ENCODE assay signal across 8 cellular contexts in the genomic region with DNA sequence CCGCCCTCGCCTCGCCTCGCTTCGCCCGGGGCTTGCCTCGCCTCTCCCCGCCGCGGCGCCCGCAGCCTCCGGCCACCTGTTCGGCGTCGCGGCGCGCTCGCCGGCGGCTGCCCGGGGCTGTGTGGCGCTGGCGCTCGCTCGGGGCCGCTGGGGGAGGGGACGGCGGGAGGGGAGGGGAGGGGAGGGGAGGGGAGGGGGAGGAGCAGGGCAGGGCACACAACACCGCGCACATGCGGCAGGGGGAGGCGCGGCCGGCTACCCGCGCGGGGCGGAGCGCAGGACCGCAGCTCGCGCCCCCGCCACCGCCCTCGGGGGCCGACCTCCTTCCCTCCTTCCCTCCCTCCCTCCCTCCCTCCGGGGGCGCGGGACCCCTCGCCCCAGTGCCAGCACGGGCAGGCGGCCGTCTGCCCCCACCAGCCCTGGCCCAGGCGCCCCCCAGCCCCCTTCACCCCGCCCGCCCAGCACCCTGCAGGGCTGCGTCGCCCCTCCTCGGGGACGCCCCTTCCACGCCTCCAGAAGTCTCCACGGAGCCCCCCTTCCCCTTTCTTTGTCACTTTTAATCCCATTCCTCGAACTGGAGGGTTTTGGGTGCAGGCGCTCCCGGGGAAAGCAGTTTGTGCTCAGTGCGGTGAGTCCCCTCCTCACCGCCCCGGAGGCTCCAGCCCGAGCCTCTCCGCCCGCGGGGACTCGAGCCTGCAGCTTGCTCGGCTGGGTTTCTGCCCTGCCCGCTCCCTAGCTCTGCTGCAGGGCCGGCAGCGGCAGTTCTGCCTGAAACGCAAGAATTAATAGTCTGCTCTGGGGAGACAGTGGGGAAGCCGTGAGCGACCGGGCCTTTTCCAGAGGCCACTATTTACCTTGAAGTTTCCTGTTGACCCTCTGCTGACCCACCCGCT. TPM values are rescaled to one million over a fixed set of nuclear protein-coding genes. Genes with fewer than 3 reads are reported as not detected.
DNase-seq lines count a peak whose midpoint lies in the region; ATAC-seq, FAIRE-seq and TF ChIP-seq lines count a peak whose summit lies in the region.

TSS of gene PARD3 (minus strand) at position 123 of the 893 bp plus-strand sequence. CDS start 301 bp downstream, outside the sequence.

- WGBS in small intestine, 3 donors, result 0 to 1% (median 1%) methylated on average over 27 to 84 of the region's 84 CpGs

- H3K4me3 ChIP-seq in bronchial epithelial cell (ENCODE audit: low read depth, low read length) (peak within 1 kb of the TSS; percentile 78), small intestine (ENCODE audit: low read depth in 1 of 2, low read length in 2 of 2) (peak within 1 kb of the TSS; percentile 94)

- TF ChIP-seq CTCF in bronchial epithelial cell (IDR thresholded peaks at IDR 0.05; ENCODE audit: insufficient read depth, low read length, severe bottlenecking), result no peak

- H3K9me3 ChIP-seq in small intestine (ENCODE audit: control insufficient read depth, low read depth), result no peaks in the 10 kb centered on the region

- DNase-seq in SIG-M5 treated with dmso at 0.1 percent for 504 hours (lab: John Stamatoyannopoulos, UW; ENCODE audit: unreplicated experiment) (peak; percentile 24), SIG-M5 (lab: John Stamatoyannopoulos, UW) (no peak), NCI-H82 (lab: John Stamatoyannopoulos, UW) (peak; percentile 82), bronchial epithelial cell (ENCODE audit: low read depth) (peak; percentile 17), iPS-NIHi7 (ENCODE audit: extremely low spot score) (peak; percentile 90), small intestine (peak; percentile 60)

- peak; percentile 69 for ATAC-seq in HG02759 (IDR thresholded peaks at IDR 0.05; ENCODE audit: unreplicated experiment)
- no peak for ATAC-seq in GM21515 (IDR thresholded peaks at IDR 0.05; ENCODE audit: unreplicated experiment)

- no peaks in the 10 kb centered on the region for H3K36me3 ChIP-seq in bronchial epithelial cell (ENCODE audit: control insufficient read depth, insufficient read depth, low read length)
- H3K36me3 ChIP-seq in small intestine (ENCODE audit: control insufficient read depth in 2 of 2, insufficient read depth in 2 of 2, low read length in 2 of 2), result no peaks in the 10 kb centered on the region

- peak within 1 kb of the TSS; percentile 50 to 60 for H3K27ac ChIP-seq in small intestine (ENCODE audit: low read depth in 1 of 2, low read length in 1 of 2)

- no peaks in the 10 kb centered on the region for H3K4me1 ChIP-seq in small intestine (ENCODE audit: control insufficient read depth in 2 of 2, insufficient read depth in 1 of 2, low read depth in 1 of 2, low read length in 1 of 2)

- H3K27me3 ChIP-seq in bronchial epithelial cell (ENCODE audit: control insufficient read depth, insufficient read depth, low read length), result no peaks in the 10 kb centered on the region
- peaks cover 0 to 2% of the 10 kb centered on the region in 2 donors for H3K27me3 ChIP-seq in small intestine (ENCODE audit: control insufficient read depth in 2 of 2, insufficient read depth in 2 of 2, low read length in 2 of 2)

- FAIRE-seq in bronchial epithelial cell (lab: Jason Lieb, UNC) (no peak), small intestine (lab: Jason Lieb, UNC) (no peak)

RNA-seq across cellular contexts. Expression of gene PARD3, which starts in this region (rescaled TPM):
- total RNA-seq in bronchial epithelial cell, result 78.2 and 98.2 TPM in 2 replicates
- polyA plus RNA-seq in small intestine, result 10 to 100 TPM; 14.3 to 16.3 (median 14.6) TPM
